In genomic region chr2:1115843-1116539, GRCh38 we compare ENCODE assay signal across 24 cellular contexts.
"Had no signal": no experiment of that assay in that cellular context is flagged by ENCODE, and none has a peak within 500 bp of the region (broad histone marks: within the 10 kb centered on the region; RNA-seq: fewer than 3 reads in every experiment).

No MANE protein-coding gene starts in this region.

- H3K27ac Mint-ChIP-seq: activated CD8-positive, alpha-beta T cell treated with anti-CD3 and anti-CD28 coated beads, Interleukin-2, amount 10 ng/mL, durations not matched to agents 7 days and 5 days; activated T-helper 1 cell treated with anti-CD3 and anti-CD28 coated beads, Interleukin-12 subunit alpha, Interleukin-12 subunit beta, Interleukin-2, Interleukin-4 antibody, amounts not matched to agents 30 ng/mL and 10 ng/mL and 1 ng/mL, durations not matched to agents 14 hours and 24 hours and 36 hours; stimulated activated memory B cell treated with anti-CD40 and anti-IgM and Interleukin-4, amounts not matched to agents 10 μg/mL and 1 μg/mL and 100 μg/mL, for 72 hours had no signal

- H3K4me1 Mint-ChIP-seq: stimulated activated memory B cell treated with anti-CD40 and anti-IgM and Interleukin-4, amounts not matched to agents 10 μg/mL and 1 μg/mL and 100 μg/mL, for 72 hours had no signal

- H3K36me3 Mint-ChIP-seq: stimulated activated memory B cell treated with anti-CD40 and anti-IgM and Interleukin-4, amounts not matched to agents 10 μg/mL and 1 μg/mL and 100 μg/mL, for 72 hours had no signal

- ATAC-seq: activated CD8-positive, alpha-beta T cell treated with anti-CD3 and anti-CD28 coated beads, Interleukin-2, amount 10 ng/mL, durations not matched to agents 7 days and 5 days; activated naive CD4-positive, alpha-beta T cell treated with anti-CD3 and anti-CD28 coated beads, Interleukin-2, amount 50 U/mL, for 72 hours; left lobe of liver; lower lobe of right lung; mucosa of descending colon; right lobe of liver; stimulated activated memory B cell treated with anti-CD40 and anti-IgM and Interleukin-4, amounts not matched to agents 10 μg/mL and 1 μg/mL and 100 μg/mL, for 72 hours had no signal

- DNase-seq: activated CD4-positive, alpha-beta T cell treated with anti-CD3 and anti-CD28 coated beads, Interleukin-2, amount 50 U/mL, for 1 hour; activated CD4-positive, CD25-positive, alpha-beta regulatory T cell treated with anti-CD3 and anti-CD28 coated beads, Interleukin-2, amount 50 U/mL, for 72 hours; activated CD8-positive, alpha-beta T cell treated with anti-CD3 and anti-CD28 coated beads, Interleukin-2, amount 10 ng/mL, durations not matched to agents 7 days and 5 days; activated gamma-delta T cell treated with Interleukin-2 at 50 U/mL for 16 hours; amygdala; effector CD4-positive, alpha-beta T cell; erythroblast; foreskin fibroblast; kidney; lower lobe of right lung; mesendoderm; mucosa of descending colon; occipital lobe; posterior cingulate gyrus; right lobe of liver; stimulated activated CD4-positive, alpha-beta T cell treated with anti-CD3 and anti-CD28 coated beads, Interleukin-2, amount 100 ng/mL, for 24 hours; testis; trophoblast cell; uterus; WERI-Rb-1 had no signal

- H3K4me3 Mint-ChIP-seq: activated CD8-positive, alpha-beta T cell treated with anti-CD3 and anti-CD28 coated beads, Interleukin-2, amount 10 ng/mL, durations not matched to agents 7 days and 5 days; activated T-helper 1 cell treated with anti-CD3 and anti-CD28 coated beads, Interleukin-12 subunit alpha, Interleukin-12 subunit beta, Interleukin-2, Interleukin-4 antibody, amounts not matched to agents 30 ng/mL and 10 ng/mL and 1 ng/mL, durations not matched to agents 14 hours and 24 hours and 36 hours; stimulated activated memory B cell treated with anti-CD40 and anti-IgM and Interleukin-4, amounts not matched to agents 10 μg/mL and 1 μg/mL and 100 μg/mL, for 72 hours had no signal
